In genomic region chr17:2883544-2884203, GRCh38 we compare ENCODE assay signal across 11 cellular contexts.
A peak's percentile ranks its signal among the peaks of the same experiment; 100 is the strongest.
DNase-seq lines count a peak whose midpoint lies in the region; ATAC-seq and TF ChIP-seq lines count a peak whose summit lies in the region.
"Had no signal": no experiment of that assay in that cellular context is flagged by ENCODE, and none has a peak within 500 bp of the region (broad histone marks: within the 10 kb centered on the region; RNA-seq: fewer than 3 reads in every experiment).

No MANE protein-coding gene starts in this region.

- 69% methylated on average over 10 of the region's 10 CpGs for WGBS in HUES64
- 60 to 69% methylated on average over 1 to 8 of the region's 10 CpGs for WGBS in transverse colon (ENCODE audit: low coverage in 1 of 2), 2 donors

- DNase-seq in COLO668 (lab: John Stamatoyannopoulos, UW; ENCODE audit: unreplicated experiment) (peak; percentile 71), transverse colon (no peak), activated gamma-delta T cell treated with Interleukin-2 at 50 U/mL for 16 hours (no peak), anterior cingulate cortex (lab: John Stamatoyannopoulos, UW) (no peak)
- DNase-seq: activated CD8-positive, alpha-beta memory T cell treated with anti-CD3 and anti-CD28 coated beads, Interleukin-2, amount 10 ng/mL, durations not matched to agents 7 days and 5 days; GOT3; naive B cell had no signal

- TF ChIP-seq POLR2A in transverse colon (IDR thresholded peaks at IDR 0.05), result no peak
- TF ChIP-seq POLR2A in GM18505 (IDR thresholded peaks at IDR 0.05; ENCODE audit: borderline replicate concordance, extremely low read depth, insufficient read depth, insufficient read length), result no peak

- no peak overlapping the region for H3K4me3 ChIP-seq in HUES64 (ENCODE audit: low read length)
- H3K4me3 ChIP-seq in iPS-15b (ENCODE audit: low read depth, low read length), result no peak overlapping the region
- H3K4me3 ChIP-seq in transverse colon, result no peak overlapping the region

- H3K27me3 ChIP-seq in HUES64 (ENCODE audit: insufficient read depth, low read length) (no peaks in the 10 kb centered on the region), iPS-15b (ENCODE audit: control insufficient read depth, insufficient read depth, low read length) (no peaks in the 10 kb centered on the region), transverse colon (no peaks in the 10 kb centered on the region)

- no peak for TF ChIP-seq CTCF in transverse colon (IDR thresholded peaks at IDR 0.05)

- H3K36me3 ChIP-seq in HUES64 (ENCODE audit: insufficient read depth, low read length), result no peaks in the 10 kb centered on the region
- H3K36me3 ChIP-seq in iPS-15b (ENCODE audit: control insufficient read depth, insufficient read depth, low read length), result peaks cover 3% of the 10 kb centered on the region
- H3K36me3 ChIP-seq in transverse colon, result no peaks in the 10 kb centered on the region

- TF ChIP-seq EP300 in transverse colon (IDR thresholded peaks at IDR 0.05; ENCODE audit: low read depth), result no peak

- intact Hi-C loops in transverse colon (cut with DNase I; ENCODE audit: low total_unique reads), result no loop called here

- H3K4me1 ChIP-seq in HUES64 (ENCODE audit: insufficient read depth, low read length) (peaks cover 19% of the 10 kb centered on the region), iPS-15b (ENCODE audit: control insufficient read depth, insufficient read depth, low read length) (peaks cover 6% of the 10 kb centered on the region), transverse colon (peaks cover 0 to 4% (median 0%) of the 10 kb centered on the region in 4 donors)

- H3K27ac ChIP-seq in HUES64 (ENCODE audit: low read depth, low read length), result peak overlapping the region; percentile 27
- no peak overlapping the region for H3K27ac ChIP-seq in transverse colon

- ATAC-seq in SK-N-SH treated with all-trans-retinoic acid at 6 μM for 48 hours (peak; percentile 95), GM18505 (IDR thresholded peaks at IDR 0.05; ENCODE audit: unreplicated experiment) (no peak)
- ATAC-seq: activated CD8-positive, alpha-beta memory T cell treated with anti-CD3 and anti-CD28 coated beads, Interleukin-2, amount 10 ng/mL, durations not matched to agents 7 days and 5 days had no signal

- H3K9ac ChIP-seq in HUES64 (ENCODE audit: low read depth, low read length) (peak overlapping the region; percentile 36; the same call in 1 of the 2 replicates), iPS-15b (ENCODE audit: low read depth, low read length) (peak overlapping the region; percentile 47)

- in situ Hi-C loops in transverse colon (cut with MboI; ENCODE audit: low pct_ligation_motif_present in 1 of 4, low pct_unique_long_range_greater_than_20kb in 1 of 4, low sequenced_read_pairs in 3 of 4), result no loop called here

- H3K9me3 ChIP-seq in HUES64 (ENCODE audit: insufficient read depth, low read depth, low read length) (no peaks in the 10 kb centered on the region), iPS-15b (ENCODE audit: control insufficient read depth, insufficient read depth, low read length) (no peaks in the 10 kb centered on the region), transverse colon (no peaks in the 10 kb centered on the region)

TF ChIP-seq in SK-N-SH treated with all-trans-retinoic acid at 6 μM for 48 hours, 23 proteins besides CTCF, POLR2A, EP300 and RAD21:
- TF ChIP-seq PATZ1 (CRISPR knock-in tag; IDR thresholded peaks at IDR 0.05; ENCODE audit: borderline replicate concordance) (no peak), ZFP3 (CRISPR knock-in tag; IDR thresholded peaks at IDR 0.05) (0 out of 2 replicates have a peak, but pooled peaks have one; percentile 7), PPARA (CRISPR knock-in tag; IDR thresholded peaks at IDR 0.05; ENCODE audit: borderline replicate concordance) (no peak)
